ENCODE assay signal across 23 cellular contexts in genomic region chr12:51763743-51764142, GRCh38.
DNase-seq lines count a peak whose midpoint lies in the region; ATAC-seq, FAIRE-seq and TF ChIP-seq lines count a peak whose summit lies in the region.
"Had no signal": no experiment of that assay in that cellular context is flagged by ENCODE, and none has a peak within 500 bp of the region (broad histone marks: within the 10 kb centered on the region; RNA-seq: fewer than 3 reads in every experiment).

No MANE protein-coding gene starts in this region.

- H3K4me1 ChIP-seq in right lobe of liver: peaks cover 0 to 14% (median 5%) of the 10 kb centered on the region in 4 donors
- H3K4me1 ChIP-seq in HepG2 (ENCODE audit: insufficient read depth, low read length): no peaks in the 10 kb centered on the region

- H3K27me3 ChIP-seq in right lobe of liver: no peaks in the 10 kb centered on the region
- no peaks in the 10 kb centered on the region for H3K27me3 ChIP-seq in HepG2 (ENCODE audit: control insufficient read depth in 1 of 2, insufficient read depth in 2 of 2, low read length in 2 of 2)
- H3K27me3 ChIP-seq: BLaER1 treated with 17β-estradiol and CSF1 and Interleukin-3, amounts not matched to agents 10 nM and 100 nM had no signal

- TF ChIP-seq RAD21 in HepG2 (CRISPR knock-in tag; IDR thresholded peaks at IDR 0.05): no peak

- H3K9me3 ChIP-seq in right lobe of liver: no peaks in the 10 kb centered on the region
- no peaks in the 10 kb centered on the region for H3K9me3 ChIP-seq in HepG2 (ENCODE audit: low read length)
- H3K9me3 ChIP-seq: BLaER1 treated with 17β-estradiol and CSF1 and Interleukin-3, amounts not matched to agents 10 nM and 100 nM had no signal

- H3K27ac ChIP-seq in right lobe of liver (peak overlapping the region in 2 of 3 donors; percentile 2 to 46), HepG2 (ENCODE audit: extremely low read length, insufficient read depth, low read length) (no peak overlapping the region)
- H3K27ac ChIP-seq: BLaER1 treated with 17β-estradiol and CSF1 and Interleukin-3, amounts not matched to agents 10 nM and 100 nM; C4-2B had no signal

- POLR2A ChIA-PET in HepG2 (lab: Yijun Ruan, JAX): no interaction called here

- no TSS peak for BruUV-seq in HepG2 (replicated peaks; lab: Mats Ljungman, UMichigan)

- in situ Hi-C loops in HepG2 (cut with HindIII; ENCODE audit: extremely low pct_ligation_motif_present, low pct_unique_long_range_greater_than_20kb): no loop called here

- no peak overlapping the region for H2AFZ ChIP-seq in HepG2 (ENCODE audit: low read length)

- ATAC-seq in right lobe of liver (peak in 3 of 4 donors; percentile 7 to 55 (median 45)), HepG2 (no peak)
- ATAC-seq: CD8-positive, alpha-beta T cell; GM12878 had no signal

- H3K4me2 ChIP-seq in HepG2 (ENCODE audit: low read depth, low read length): no peak overlapping the region
- H3K4me2 ChIP-seq: BLaER1 treated with 17β-estradiol and CSF1 and Interleukin-3, amounts not matched to agents 10 nM and 100 nM had no signal

- intact Hi-C loops in right lobe of liver (cut with DNase I): no loop called here
- intact Hi-C loops in HepG2 (cut with micrococcal nuclease; ENCODE audit: unreplicated experiment): no loop called here

- no peak for FAIRE-seq in HepG2 (lab: Jason Lieb, UNC)
- FAIRE-seq: A204.1, GM12878, GM12892, GM18507 had no signal

- no peaks in the 10 kb centered on the region for H4K20me1 ChIP-seq in HepG2 (ENCODE audit: insufficient read depth, low read length)
- H4K20me1 ChIP-seq: BLaER1 treated with 17β-estradiol and CSF1 and Interleukin-3, amounts not matched to agents 10 nM and 100 nM had no signal

- H3K4me3 ChIP-seq in right lobe of liver (no peak overlapping the region), HepG2 (replicated peaks in 1 of 3; ENCODE audit: insufficient read depth in 1 of 3, low read depth in 2 of 3, low read length in 3 of 3) (no peak overlapping the region), fibroblast of the aortic adventitia (ENCODE audit: low read depth, low read length) (no peak overlapping the region)
- H3K4me3 ChIP-seq: BLaER1 treated with 17β-estradiol and CSF1 and Interleukin-3, amounts not matched to agents 10 nM and 100 nM; GM12878 had no signal

- TF ChIP-seq POLR2A in right lobe of liver (IDR thresholded peaks at IDR 0.05): no peak
- no peak for TF ChIP-seq POLR2A in HepG2 (IDR thresholded peaks at IDR 0.05; ENCODE audit: insufficient read depth in 1 of 2, low read depth in 2 of 2, low read length in 2 of 2)

- no peak for DNase-seq in right lobe of liver
- DNase-seq in HepG2 (ENCODE audit: low spot score): no peak
- DNase-seq in fibroblast of the aortic adventitia (ENCODE audit: low read depth): peak; percentile 11
- no peak for DNase-seq in AG08395 (ENCODE audit: low spot score)
- no peak for DNase-seq in COR-L47 (lab: John Stamatoyannopoulos, UW)
- DNase-seq: 8988T; ACHN; AML-193; CD4-positive, alpha-beta T cell; CD8-positive, alpha-beta T cell; DMS 273 treated with DMSO at 0.1 percent for 48 hours; DMS153; DMS53; DMS79; DND-41; EL; GDM1 had no signal

- H3K79me2 ChIP-seq in HepG2 (ENCODE audit: insufficient read depth, low read length): no peaks in the 10 kb centered on the region

- no peak overlapping the region for H3K9ac ChIP-seq in HepG2 (ENCODE audit: insufficient read depth, low read depth, low read length)
- H3K9ac ChIP-seq: BLaER1 treated with 17β-estradiol and CSF1 and Interleukin-3, amounts not matched to agents 10 nM and 100 nM had no signal

- H3K36me3 ChIP-seq in right lobe of liver: no peaks in the 10 kb centered on the region
- no peaks in the 10 kb centered on the region for H3K36me3 ChIP-seq in HepG2 (replicated peaks in 1 of 2; ENCODE audit: control insufficient read depth in 1 of 2, insufficient read depth in 2 of 2, low read length in 2 of 2)
- H3K36me3 ChIP-seq: BLaER1 treated with 17β-estradiol and CSF1 and Interleukin-3, amounts not matched to agents 10 nM and 100 nM had no signal

- CTCF ChIA-PET in HepG2 (lab: Yijun Ruan, JAX; ENCODE audit: low intra/inter-chr PET ratio, low total read pairs): no interaction called here

- TF ChIP-seq EP300 in HepG2 (IDR thresholded peaks at IDR 0.05; ENCODE audit: low read depth in 2 of 2, low read length in 2 of 2) (no peak), HepG2 (CRISPR knock-in tag; IDR thresholded peaks at IDR 0.05; ENCODE audit: borderline replicate concordance) (no peak)

- TF ChIP-seq CTCF in right lobe of liver (IDR thresholded peaks at IDR 0.05) (no peak), HepG2 (CRISPR knock-in tag; IDR thresholded peaks at IDR 0.05) (no peak), fibroblast of the aortic adventitia (IDR thresholded peaks at IDR 0.05; ENCODE audit: insufficient read depth, low read length) (no peak)

TF ChIP-seq in HepG2, 621 proteins besides CTCF, POLR2A, EP300 and RAD21:
- TF ChIP-seq TERF1 (CRISPR knock-in tag; IDR thresholded peaks at IDR 0.05): no peak
TF ChIP-seq in HepG2: peak in this region for 0.
